8 cellular contexts compared by ENCODE assay signal in genomic region chr4:147731611-147732515, GRCh38. TPM values are rescaled to one million over a fixed set of nuclear protein-coding genes. Genes with fewer than 3 reads are reported as not detected.
DNase-seq lines count a peak whose midpoint lies in the region; ATAC-seq lines count a peak whose summit lies in the region.

TSS of gene ARHGAP10 (plus strand) at chr4:147732088. CDS start at chr4:147732302, 214 bp downstream.

- H3K27ac ChIP-seq in epithelial cell of prostate = peak within 1 kb of the TSS; percentile 60

- peak; percentile 65 for ATAC-seq in GM18511 (IDR thresholded peaks at IDR 0.05; ENCODE audit: unreplicated experiment)
- ATAC-seq in HG02981 (IDR thresholded peaks at IDR 0.05; ENCODE audit: unreplicated experiment) = peak; percentile 56

- peak; percentile 54 for DNase-seq in A172 (ENCODE audit: low spot score)
- peak; percentile 25 for DNase-seq in NOMO-1 treated with dmso at 0.1 percent for 144 hours (lab: John Stamatoyannopoulos, UW; ENCODE audit: unreplicated experiment)
- DNase-seq in activated T-cell treated with anti-CD3 and anti-CD28 coated beads for 48 hours (ENCODE audit: low read depth) = peak; percentile 60
- no peak for DNase-seq in epithelial cell of prostate (ENCODE audit: low read depth, low spot score)
- DNase-seq in myocyte (ENCODE audit: low read depth) = peak; percentile 88
- DNase-seq in stimulated activated CD8-positive, alpha-beta memory T cell treated with anti-CD3 and anti-CD28 coated beads, Interleukin-7, amount 100 ng/mL, for 48 hours (ENCODE audit: extremely low read depth in 1 of 2, low read depth in 1 of 2) = peak; percentile 43 to 46

RNA-seq across cellular contexts. Expression of gene ARHGAP10, which starts in this region (rescaled TPM):
- 9.1 and 10.3 TPM in 2 replicates for total RNA-seq in A172 (2014; rRNA removed; shearing (Covaris generic))
- total RNA-seq in myocyte = 27.0 and 37.0 TPM in 2 replicates
- polyA plus RNA-seq in myocyte (2012) = 15.8 TPM
